Comparison of ENCODE assay signal across 8 cellular contexts in the genomic region with DNA sequence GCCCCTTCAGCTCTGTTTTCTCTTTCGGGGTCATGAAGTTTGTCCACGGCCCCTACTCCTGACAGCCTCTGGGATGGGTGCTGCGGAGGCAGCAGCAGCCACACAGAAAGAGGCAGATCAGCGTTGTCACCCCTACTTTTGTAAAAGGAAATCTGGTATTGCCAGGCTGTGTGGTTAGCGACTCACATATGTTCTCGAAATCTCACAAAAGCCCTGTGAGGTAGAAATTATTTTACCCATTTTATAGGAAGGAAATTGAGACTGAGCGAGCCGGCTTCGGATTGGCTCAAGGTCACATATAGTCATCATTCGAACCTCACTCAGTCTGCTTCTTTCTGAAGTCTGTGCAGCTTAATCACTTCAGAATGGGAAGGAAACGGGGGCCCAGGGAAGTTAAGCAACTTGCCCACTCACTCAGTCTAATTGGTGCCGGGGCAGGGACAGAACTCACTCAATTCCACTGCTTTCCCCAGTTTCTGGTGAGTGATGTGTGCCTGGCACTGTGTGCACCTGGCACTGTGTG. TPM values are rescaled to one million over a fixed set of nuclear protein-coding genes. Genes with fewer than 3 reads are reported as not detected.
DNase-seq lines count a peak whose midpoint lies in the region; ATAC-seq and TF ChIP-seq lines count a peak whose summit lies in the region.

No MANE protein-coding gene starts in this region.

- no peak for TF ChIP-seq POLR2A in right lobe of liver (IDR thresholded peaks at IDR 0.05)

- DNase-seq in SKM-1 treated with dmso at 0.1 percent for 144 hours (lab: John Stamatoyannopoulos, UW; ENCODE audit: unreplicated experiment) (peak; percentile 51), right lobe of liver (peak in 1 of 3 donors; percentile 51), COLO829 (ENCODE audit: low spot score) (no peak), cortex of kidney (lab: John Stamatoyannopoulos, UW) (no peak)
- peak; percentile 51 for DNase-seq in central memory CD4-positive, alpha-beta T cell
- peak; percentile 38 for DNase-seq in stimulated activated naive CD4-positive, alpha-beta T cell treated with Interleukin-2 at 50 U/mL for 16 hours (lab: John Stamatoyannopoulos, UW)

- WGBS in right lobe of liver (ENCODE audit: insufficient coverage, low coverage, low lambda C conversion rate, missing lambda C conversion rate): 34% methylated on average over 10 of the region's 12 CpGs

- H3K36me3 ChIP-seq in right lobe of liver: no peaks in the 10 kb centered on the region

- peak; percentile 9 for ATAC-seq in GM21528 (IDR thresholded peaks at IDR 0.05; ENCODE audit: low FRiP score, unreplicated experiment)
- ATAC-seq in right lobe of liver: peak; percentile 1 to 6 (median 3)
- ATAC-seq in HG03135 (IDR thresholded peaks at IDR 0.05; ENCODE audit: unreplicated experiment): no peak

- H3K4me1 ChIP-seq in right lobe of liver: peaks cover 0 to 17% (median 9%) of the 10 kb centered on the region in 4 donors

- H3K27ac ChIP-seq in right lobe of liver: peak overlapping the region; percentile 95 to 98 (median 95)

- H3K27me3 ChIP-seq in right lobe of liver: no peaks in the 10 kb centered on the region

- intact Hi-C loops in right lobe of liver (cut with DNase I): no loop called here

- no peaks in the 10 kb centered on the region for H3K9me3 ChIP-seq in right lobe of liver

- no peak for TF ChIP-seq CTCF in right lobe of liver (IDR thresholded peaks at IDR 0.05)

- H3K4me3 ChIP-seq in right lobe of liver: peak overlapping the region; percentile 78 to 89 (median 80)

RNA-seq across cellular contexts. Expression of a gene that starts 1.1 kb away (rescaled TPM):
- total RNA-seq in right lobe of liver: 10 to 100 TPM; 16.8 to 43.7 (median 28.3) TPM

RNA-seq across cellular contexts. Expression of a gene that starts 53.6 kb away (rescaled TPM):
- 10 to 100 TPM in 3 of 6 experiments, 1 to 10 TPM in 3; 7.3 to 14.2 (median 10.5) TPM for total RNA-seq in right lobe of liver

Comparison
In these comparisons a context has a peak if more than half of its experiments do, and no peak if none do; other contexts are left out.
1. DNase-seq: peak in SKM-1 treated with dmso at 0.1 percent for 144 hours (single experiment), central memory CD4-positive, alpha-beta T cell (single experiment) and stimulated activated naive CD4-positive, alpha-beta T cell treated with Interleukin-2 at 50 U/mL for 16 hours (single experiment); none in COLO829 (single experiment) and cortex of kidney (single experiment).